Comparison of ENCODE assay signal across 25 cellular contexts in the genomic region with DNA sequence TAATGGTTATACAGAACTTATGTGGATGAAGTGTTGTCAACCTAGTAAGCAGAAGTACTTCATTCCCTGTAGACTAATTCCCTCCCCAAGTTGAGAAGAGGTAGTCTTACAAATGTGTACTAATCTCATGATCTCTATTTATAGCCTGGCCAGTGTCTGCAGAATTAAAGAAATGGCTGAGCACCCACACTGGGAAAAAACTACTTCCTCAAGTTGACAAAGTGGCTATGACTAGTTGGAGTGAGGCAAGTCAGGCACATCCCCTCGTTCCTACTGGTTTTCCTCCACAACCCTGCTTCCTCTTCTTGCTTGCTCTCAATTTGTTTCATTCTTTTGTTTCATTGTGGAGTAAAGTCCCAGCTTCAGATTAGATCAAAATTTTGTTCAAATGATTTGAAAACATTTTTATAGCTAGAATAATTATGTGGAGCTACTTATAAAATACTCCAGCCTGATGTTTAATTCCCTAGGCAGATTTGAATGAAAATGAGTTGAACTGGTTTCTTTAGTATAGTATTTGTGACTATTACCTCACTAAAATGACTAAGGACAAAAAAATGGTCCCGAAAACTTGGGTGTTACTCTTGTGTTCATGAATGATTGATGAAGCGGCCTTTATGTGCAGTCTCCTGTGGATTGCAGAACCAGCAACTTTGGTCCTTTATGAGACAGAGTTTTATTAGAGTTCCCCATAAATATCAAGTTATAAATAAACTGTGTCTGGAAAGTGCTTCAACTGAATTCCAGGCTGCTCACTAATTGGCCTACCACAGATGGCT.
DNase-seq lines count a peak whose midpoint lies in the region; ATAC-seq, FAIRE-seq and TF ChIP-seq lines count a peak whose summit lies in the region.
"Had no signal": no experiment of that assay in that cellular context is flagged by ENCODE, and none has a peak within 500 bp of the region (broad histone marks: within the 10 kb centered on the region; RNA-seq: fewer than 3 reads in every experiment).

No MANE protein-coding gene starts in this region.

- no CpG with 5 or more reads among the region's 3 CpGs for WGBS in mesenchymal stem cell
- WGBS in lower leg skin, 2 donors = 63% methylated on average over 3 of the region's 3 CpGs

- TF ChIP-seq CTCF in D721Med (IDR thresholded peaks at IDR 0.05; ENCODE audit: insufficient read depth, missing control alignments) (no peak), NB4 (IDR thresholded peaks at IDR 0.05; ENCODE audit: low read depth, low read length) (no peak), lower leg skin (IDR thresholded peaks at IDR 0.05) (no peak)

- H3K4me1 ChIP-seq in mesenchymal stem cell (ENCODE audit: control insufficient read depth, insufficient read depth, low read depth, low read length) = peaks cover 2% of the 10 kb centered on the region
- H3K4me1 ChIP-seq: A549, body of pancreas, left ventricle myocardium inferior, Peyer's patch had no signal

- peak overlapping the region; percentile 22 for H3K27ac ChIP-seq in mesenchymal stem cell (ENCODE audit: low read length, poor library complexity, severe bottlenecking)
- H3K27ac ChIP-seq: A549, body of pancreas, left ventricle myocardium inferior, Peyer's patch, sigmoid colon had no signal

- intact Hi-C loops in lower leg skin (cut with DNase I; ENCODE audit: low total_unique reads) = no loop called here

- H2BK15ac ChIP-seq in mesenchymal stem cell (ENCODE audit: low read depth, poor library complexity, severe bottlenecking) = no peak overlapping the region

- peak; percentile 6 for FAIRE-seq in D721Med (lab: Jason Lieb, UNC)
- FAIRE-seq: A549, GM12878 had no signal

- no peak overlapping the region for H2AK5ac ChIP-seq in mesenchymal stem cell (ENCODE audit: low read length, severe bottlenecking)

- no peaks in the 10 kb centered on the region for H3K9me3 ChIP-seq in mesenchymal stem cell (ENCODE audit: control insufficient read depth, low read length)
- H3K9me3 ChIP-seq: body of pancreas, left ventricle myocardium inferior, Peyer's patch, sigmoid colon had no signal

- no peak overlapping the region for H3K4me3 ChIP-seq in NB4 (ENCODE audit: low read depth, low read length)
- no peak overlapping the region for H3K4me3 ChIP-seq in mesenchymal stem cell (ENCODE audit: insufficient read depth in 1 of 2, low read depth in 1 of 2, low read length in 2 of 2)
- H3K4me3 ChIP-seq in lower leg skin (ENCODE audit: low read depth, poor library complexity, severe bottlenecking) = no peak overlapping the region
- H3K4me3 ChIP-seq: A549, body of pancreas, GM12878, left ventricle myocardium inferior, Peyer's patch, sigmoid colon had no signal

- H3K4me2 ChIP-seq in mesenchymal stem cell (ENCODE audit: low read length, poor library complexity, severe bottlenecking) = peak overlapping the region; percentile 42
- H3K4me2 ChIP-seq: A549 had no signal

- H3K36me3 ChIP-seq in mesenchymal stem cell (ENCODE audit: control insufficient read depth in 1 of 2, insufficient read depth in 2 of 2, low read depth in 1 of 2, low read length in 2 of 2) = no peaks in the 10 kb centered on the region
- H3K36me3 ChIP-seq: left ventricle myocardium inferior, Peyer's patch, sigmoid colon had no signal

- DNase-seq in D721Med (ENCODE audit: insufficient read length, low spot score) (no peak), NB4 (ENCODE audit: low read depth) (peak; percentile 2), SKM-1 (lab: John Stamatoyannopoulos, UW; ENCODE audit: unreplicated experiment) (peak; percentile 59), mesenchymal stem cell (peak; percentile 28), NCI-H510A treated with DMSO at 0.1 percent for 48 hours (lab: John Stamatoyannopoulos, UW) (no peak), lower leg skin (ENCODE audit: low spot score in 2 of 2) (no peak), ureter (ENCODE audit: low spot score) (no peak)
- DNase-seq: activated CD4-positive, alpha-beta T cell treated with anti-CD3 and anti-CD28 coated beads for 4 hours; activated T-cell treated with anti-CD3 and anti-CD28 coated beads, Interleukin-2, amount 50 U/mL, for 4 hours; body of pancreas; COR-L47; DND-41; foreskin fibroblast; KBM-7; left ventricle myocardium inferior; NCI-H1694 treated with DMSO at 0.1 percent for 48 hours; NCI-H2171 treated with DMSO at 0.1 percent for 48 hours; NCI-H748 treated with DMSO at 0.1 percent for 48 hours; Peyer's patch; posterior cingulate gyrus; sigmoid colon had no signal

- no peaks in the 10 kb centered on the region for H3K27me3 ChIP-seq in mesenchymal stem cell (ENCODE audit: control insufficient read depth in 1 of 2, insufficient read depth in 1 of 2, low read length in 2 of 2)
- H3K27me3 ChIP-seq: body of pancreas, Peyer's patch, sigmoid colon had no signal

- TF ChIP-seq POLR2A in NB4 (IDR thresholded peaks at IDR 0.05; ENCODE audit: extremely low read depth, insufficient read length) = no peak
- TF ChIP-seq POLR2A in lower leg skin (IDR thresholded peaks at IDR 0.05) = no peak

- H3K79me1 ChIP-seq in mesenchymal stem cell (replicated peaks; ENCODE audit: low read length, poor library complexity, severe bottlenecking) = no peaks in the 10 kb centered on the region

- no peak overlapping the region for H3K4ac ChIP-seq in mesenchymal stem cell (ENCODE audit: low read depth in 1 of 2, low read length in 2 of 2)

- H2BK5ac ChIP-seq in mesenchymal stem cell (ENCODE audit: low read depth, low read length, poor library complexity, severe bottlenecking) = no peak overlapping the region

- ATAC-seq in HG03108 (IDR thresholded peaks at IDR 0.05; ENCODE audit: unreplicated experiment) = no peak
- ATAC-seq: A549; activated T-cell treated with anti-CD3 and anti-CD28 coated beads, Interleukin-2, amount 50 U/mL, for 4 hours; body of pancreas; GM12878; natural killer cell treated with Interleukin-12 subunit alpha and Interleukin-12 subunit beta and Interleukin-15 and Interleukin-18, amount 100 ng/mL, for 72 hours had no signal

- no peak overlapping the region for H3K23ac ChIP-seq in mesenchymal stem cell (ENCODE audit: low read length in 2 of 2)

- no peak overlapping the region for H4K91ac ChIP-seq in mesenchymal stem cell (ENCODE audit: low read length)

- H2BK120ac ChIP-seq in mesenchymal stem cell (ENCODE audit: low read depth, low read length) = no peak overlapping the region

- no peak overlapping the region for H3K9ac ChIP-seq in mesenchymal stem cell (ENCODE audit: low read length)

- no peak overlapping the region for H3K14ac ChIP-seq in mesenchymal stem cell (ENCODE audit: low read length in 2 of 2)

- no peak overlapping the region for H4K8ac ChIP-seq in mesenchymal stem cell (ENCODE audit: low read length)

- H2AFZ ChIP-seq in mesenchymal stem cell (ENCODE audit: low read depth, low read length) = no peak overlapping the region

- no peak overlapping the region for H3K18ac ChIP-seq in mesenchymal stem cell (ENCODE audit: low read depth in 1 of 2, low read length in 2 of 2)

- no peak overlapping the region for H2BK12ac ChIP-seq in mesenchymal stem cell (ENCODE audit: low read length in 2 of 2)

Comparison
In these comparisons a context has a peak if more than half of its experiments do, and no peak if none do; other contexts are left out.
1. DNase-seq: peak in NB4 (single experiment), SKM-1 (single experiment) and mesenchymal stem cell (single experiment); none in D721Med (single experiment), NCI-H510A treated with DMSO at 0.1 percent for 48 hours (single experiment), lower leg skin (0 of 2) and ureter (single experiment).